19 cellular contexts compared by ENCODE assay signal in the genomic region with DNA sequence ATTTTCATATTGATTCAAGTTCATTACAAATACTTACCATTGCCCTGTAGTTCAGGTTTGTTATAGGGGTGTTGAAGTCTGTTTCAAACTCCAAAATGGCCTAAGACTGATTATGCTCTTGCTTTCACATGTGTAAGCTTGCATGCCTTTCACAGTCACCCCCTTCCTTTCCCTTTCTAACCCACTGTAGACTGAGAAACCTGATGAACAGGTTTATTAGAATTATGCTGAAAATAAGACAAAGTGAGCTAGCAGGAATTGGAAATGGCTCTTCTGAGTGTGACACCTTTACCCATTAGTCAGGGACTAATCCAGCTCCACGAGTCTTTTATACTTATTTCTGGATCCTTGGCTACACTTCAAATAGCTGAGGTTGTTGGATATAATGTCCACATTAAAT.
"Had no signal": no experiment of that assay in that cellular context is flagged by ENCODE, and none has a peak within 500 bp of the region (broad histone marks: within the 10 kb centered on the region; RNA-seq: fewer than 3 reads in every experiment).

No MANE protein-coding gene starts in this region.

- H3K4me3 Mint-ChIP-seq: activated CD4-positive, alpha-beta memory T cell treated with anti-CD3 and anti-CD28 coated beads, Interleukin-2, amount 10 ng/mL, durations not matched to agents 7 days and 5 days; activated CD4-positive, alpha-beta T cell treated with anti-CD3 and anti-CD28 coated beads for 36 hours; activated CD8-positive, alpha-beta memory T cell treated with anti-CD3 and anti-CD28 coated beads, Interleukin-2, amount 10 ng/mL, durations not matched to agents 7 days and 5 days; activated naive CD4-positive, alpha-beta T cell treated with anti-CD3 and anti-CD28 coated beads, Interleukin-2, amount 10 ng/mL, durations not matched to agents 7 days and 5 days; activated naive CD8-positive, alpha-beta T cell treated with anti-CD3 and anti-CD28 coated beads, Interleukin-2, amount 50 U/mL, for 24 hours; natural killer cell; stimulated activated naive B cell treated with anti-CD40 and anti-IgM and Interleukin-4, amounts not matched to agents 10 μg/mL and 1 μg/mL and 100 μg/mL, for 72 hours; WTC11 had no signal

- H3K27ac Mint-ChIP-seq: activated CD4-positive, alpha-beta memory T cell treated with anti-CD3 and anti-CD28 coated beads, Interleukin-2, amount 10 ng/mL, durations not matched to agents 7 days and 5 days; activated CD4-positive, alpha-beta T cell treated with anti-CD3 and anti-CD28 coated beads for 36 hours; activated CD8-positive, alpha-beta memory T cell treated with anti-CD3 and anti-CD28 coated beads, Interleukin-2, amount 10 ng/mL, durations not matched to agents 7 days and 5 days; activated naive CD4-positive, alpha-beta T cell treated with anti-CD3 and anti-CD28 coated beads, Interleukin-2, amount 10 ng/mL, durations not matched to agents 7 days and 5 days; activated naive CD8-positive, alpha-beta T cell treated with anti-CD3 and anti-CD28 coated beads, Interleukin-2, amount 50 U/mL, for 24 hours; activated T-helper 2 cell treated with anti-CD3 and anti-CD28 coated beads, Interferon-gamma antibody, Interleukin-2, Interleukin-4, amounts not matched to agents 10 μg/mL and 5 μg/mL and 100 μg/mL, durations not matched to agents 14 hours and 24 hours and 36 hours; natural killer cell; stimulated activated naive B cell treated with anti-CD40 and anti-IgM and Interleukin-4, amounts not matched to agents 10 μg/mL and 1 μg/mL and 100 μg/mL, for 72 hours; WTC11 had no signal

- H3K27me3 Mint-ChIP-seq: activated CD4-positive, alpha-beta memory T cell treated with anti-CD3 and anti-CD28 coated beads, Interleukin-2, amount 10 ng/mL, durations not matched to agents 7 days and 5 days; activated CD4-positive, alpha-beta T cell treated with anti-CD3 and anti-CD28 coated beads for 36 hours; activated CD8-positive, alpha-beta memory T cell treated with anti-CD3 and anti-CD28 coated beads, Interleukin-2, amount 10 ng/mL, durations not matched to agents 7 days and 5 days; activated naive CD4-positive, alpha-beta T cell treated with anti-CD3 and anti-CD28 coated beads, Interleukin-2, amount 10 ng/mL, durations not matched to agents 7 days and 5 days; activated naive CD8-positive, alpha-beta T cell treated with anti-CD3 and anti-CD28 coated beads, Interleukin-2, amount 50 U/mL, for 24 hours; stimulated activated naive B cell treated with anti-CD40 and anti-IgM and Interleukin-4, amounts not matched to agents 10 μg/mL and 1 μg/mL and 100 μg/mL, for 72 hours had no signal

- H3K36me3 ChIP-seq: ovary had no signal

- H3K9me3 ChIP-seq: esophagus muscularis mucosa, ovary, spleen, thoracic aorta, upper lobe of right lung had no signal

- ATAC-seq: activated CD4-positive, alpha-beta T cell treated with anti-CD3 and anti-CD28 coated beads for 36 hours; activated CD8-positive, alpha-beta memory T cell treated with anti-CD3 and anti-CD28 coated beads, Interleukin-2, amount 10 ng/mL, durations not matched to agents 7 days and 5 days; activated naive CD8-positive, alpha-beta T cell treated with anti-CD3 and anti-CD28 coated beads, Interleukin-2, amount 50 U/mL, for 24 hours; natural killer cell; stimulated activated naive B cell treated with anti-CD40 and anti-IgM and Interleukin-4, amounts not matched to agents 10 μg/mL and 1 μg/mL and 100 μg/mL, for 72 hours; upper lobe of right lung; WTC11 had no signal

- DNase-seq: activated CD4-positive, alpha-beta memory T cell treated with anti-CD3 and anti-CD28 coated beads, Interleukin-2, amount 10 ng/mL, durations not matched to agents 7 days and 5 days; activated CD4-positive, alpha-beta T cell treated with anti-CD3 and anti-CD28 coated beads for 36 hours; activated CD8-positive, alpha-beta memory T cell treated with anti-CD3 and anti-CD28 coated beads, Interleukin-2, amount 10 ng/mL, durations not matched to agents 7 days and 5 days; activated naive CD4-positive, alpha-beta T cell treated with anti-CD3 and anti-CD28 coated beads, Interleukin-2, amount 10 ng/mL, durations not matched to agents 7 days and 5 days; activated naive CD8-positive, alpha-beta T cell treated with anti-CD3 and anti-CD28 coated beads, Interleukin-2, amount 50 U/mL, for 24 hours; anterior cingulate cortex; brain microvascular endothelial cell; cerebellar nuclear complex; cortex of kidney; mesendoderm; natural killer cell; ovary; spleen; stimulated activated naive B cell treated with anti-CD40 and anti-IgM and Interleukin-4, amounts not matched to agents 10 μg/mL and 1 μg/mL and 100 μg/mL, for 72 hours; upper lobe of right lung had no signal

- H3K4me3 ChIP-seq: esophagus muscularis mucosa, ovary, spleen, thoracic aorta, upper lobe of right lung had no signal

- H3K9me3 Mint-ChIP-seq: activated CD4-positive, alpha-beta memory T cell treated with anti-CD3 and anti-CD28 coated beads, Interleukin-2, amount 10 ng/mL, durations not matched to agents 7 days and 5 days; activated naive CD4-positive, alpha-beta T cell treated with anti-CD3 and anti-CD28 coated beads, Interleukin-2, amount 10 ng/mL, durations not matched to agents 7 days and 5 days; activated naive CD8-positive, alpha-beta T cell treated with anti-CD3 and anti-CD28 coated beads, Interleukin-2, amount 50 U/mL, for 24 hours; activated T-helper 2 cell treated with anti-CD3 and anti-CD28 coated beads, Interferon-gamma antibody, Interleukin-2, Interleukin-4, amounts not matched to agents 10 μg/mL and 5 μg/mL and 100 μg/mL, durations not matched to agents 14 hours and 24 hours and 36 hours; natural killer cell; stimulated activated naive B cell treated with anti-CD40 and anti-IgM and Interleukin-4, amounts not matched to agents 10 μg/mL and 1 μg/mL and 100 μg/mL, for 72 hours; WTC11 had no signal

- H3K27me3 ChIP-seq: brain microvascular endothelial cell, esophagus muscularis mucosa, ovary, spleen, upper lobe of right lung had no signal

- H3K4me1 ChIP-seq: esophagus muscularis mucosa, spleen, upper lobe of right lung had no signal

- H3K36me3 Mint-ChIP-seq: natural killer cell, WTC11 had no signal

- H3K4me1 Mint-ChIP-seq: activated CD4-positive, alpha-beta memory T cell treated with anti-CD3 and anti-CD28 coated beads, Interleukin-2, amount 10 ng/mL, durations not matched to agents 7 days and 5 days; activated naive CD4-positive, alpha-beta T cell treated with anti-CD3 and anti-CD28 coated beads, Interleukin-2, amount 10 ng/mL, durations not matched to agents 7 days and 5 days; WTC11 had no signal

- H3K27ac ChIP-seq: brain microvascular endothelial cell, esophagus muscularis mucosa, ovary, spleen, thoracic aorta, upper lobe of right lung had no signal
